In genomic region chr19:45643024-45643926, GRCh38 we compare ENCODE assay signal across 8 cellular contexts. TPM values are rescaled to one million over a fixed set of nuclear protein-coding genes. Genes with fewer than 3 reads are reported as not detected.
DNase-seq lines count a peak whose midpoint lies in the region; ATAC-seq and TF ChIP-seq lines count a peak whose summit lies in the region.

No MANE protein-coding gene starts in this region.

- no peaks in the 10 kb centered on the region for H3K36me3 Mint-ChIP-seq in progenitor cell of endocrine pancreas (ENCODE audit: insufficient read depth)

- H3K4me3 ChIP-seq in heart left ventricle = peak overlapping the region in 5 of 12 donors; percentile 24 to 62 (median 60)
- H3K4me3 ChIP-seq in vagina = peak overlapping the region in 1 of 2 donors; percentile 34

- H3K27ac ChIP-seq in heart left ventricle (peak overlapping the region in 2 of 12 donors; percentile 84 to 89), vagina (no peak overlapping the region)

- H3K36me3 ChIP-seq in heart left ventricle (no peaks in the 10 kb centered on the region), vagina (no peaks in the 10 kb centered on the region)

- DNase-seq in C1 segment of cervical spinal cord (lab: John Stamatoyannopoulos, UW) (peak in 13 of 14 donors; percentile 36 to 90 (median 77)), NCI-H1436 treated with DMSO at 0.1 percent for 48 hours (lab: John Stamatoyannopoulos, UW) (peak; percentile 56), T follicular helper cell (ENCODE audit: low read depth) (peak; percentile 75), heart left ventricle (peak; percentile 81 to 93 (median 85)), progenitor cell of endocrine pancreas (ENCODE audit: low spot score, unreplicated experiment) (peak; percentile 83), vagina (ENCODE audit: extremely low spot score in 2 of 2) (no peak)
- DNase-seq in activated naive CD8-positive, alpha-beta T cell treated with anti-CD3 and anti-CD28 coated beads, Interleukin-2, amount 50 U/mL, for 16 hours (ENCODE audit: low read depth, low spot score) = peak; percentile 89

- ATAC-seq in GM21717 (IDR thresholded peaks at IDR 0.05; ENCODE audit: unreplicated experiment) (peak; percentile 23), heart left ventricle (peak; percentile 46 to 62 (median 52))

- H3K4me1 Mint-ChIP-seq in progenitor cell of endocrine pancreas (ENCODE audit: low read depth) = peaks cover 23% of the 10 kb centered on the region

- peak overlapping the region; percentile 70 for H3K27ac Mint-ChIP-seq in progenitor cell of endocrine pancreas

- H3K4me1 ChIP-seq in heart left ventricle = peaks cover 0 to 65% (median 35%) of the 10 kb centered on the region in 12 donors
- H3K4me1 ChIP-seq in vagina = peaks cover 59% of the 10 kb centered on the region

- intact Hi-C loops in heart left ventricle (cut with DNase I) = loop anchor here (1.0 to 10.0 kb wide), 15 partner anchors 36 to 218 kb away; partner anchors contain the start of genes OPA3 (in 5 of the 10), PPM1N (in 2 of the 10), RTN2 (in 2 of the 10) and VASP (in 2 of the 10)
- intact Hi-C loops in vagina (cut with DNase I) = loop anchor here (5.0 kb wide), 1 partner anchor 36 kb away; no protein-coding TSS in a partner anchor

- no peaks in the 10 kb centered on the region for H3K9me3 ChIP-seq in heart left ventricle
- no peaks in the 10 kb centered on the region for H3K9me3 ChIP-seq in vagina

- H3K27me3 ChIP-seq in heart left ventricle = peaks cover 0 to 16% (median 0%) of the 10 kb centered on the region in 9 donors
- H3K27me3 ChIP-seq in vagina = no peaks in the 10 kb centered on the region

- TF ChIP-seq CTCF in heart left ventricle (IDR thresholded peaks at IDR 0.05) = peak; percentile 92 to 99 (median 98)
- peak; percentile 98 for TF ChIP-seq CTCF in progenitor cell of endocrine pancreas (IDR thresholded peaks at IDR 0.05; ENCODE audit: unreplicated experiment)
- TF ChIP-seq CTCF in vagina (IDR thresholded peaks at IDR 0.05) = peak; percentile 93 to 98 (median 96)

- TF ChIP-seq POLR2A in heart left ventricle (IDR thresholded peaks at IDR 0.05) = no peak
- TF ChIP-seq POLR2A in vagina (IDR thresholded peaks at IDR 0.05) = no peak

- peak overlapping the region; percentile 72 for H3K4me3 Mint-ChIP-seq in progenitor cell of endocrine pancreas (ENCODE audit: low read depth)

- peaks cover 6% of the 10 kb centered on the region for H3K9me3 Mint-ChIP-seq in progenitor cell of endocrine pancreas (ENCODE audit: low read depth)

- 11 to 14% (median 13%) methylated on average over 37 to 39 of the region's 39 CpGs for WGBS in heart left ventricle, 4 donors

- H3K27me3 Mint-ChIP-seq in progenitor cell of endocrine pancreas = peaks cover 14% of the 10 kb centered on the region

RNA-seq across cellular contexts. Expression of gene EML2, which starts 4.1 kb away (rescaled TPM):
- 10 to 100 TPM; 22.4 to 50.2 (median 44.1) TPM for total RNA-seq in heart left ventricle
- 10 to 100 TPM; 19.0 to 23.2 TPM for polyA plus RNA-seq in heart left ventricle
- total RNA-seq in progenitor cell of endocrine pancreas = 28.6 and 29.8 TPM in 2 replicates
- 74.9 TPM for total RNA-seq in vagina

RNA-seq across cellular contexts. Expression of gene GIPR, which starts 24.7 kb away (rescaled TPM):
- total RNA-seq in heart left ventricle = 1 to 10 TPM in 7 of 9 donors, under 1 TPM in 2; 0.64 to 7.1 (median 4.8) TPM
- polyA plus RNA-seq in heart left ventricle = 1 to 10 TPM; 1.9 to 8.1 TPM
- total RNA-seq in progenitor cell of endocrine pancreas = 26.4 and 27.2 TPM in 2 replicates
- 3.4 TPM for total RNA-seq in vagina

RNA-seq across cellular contexts. Expression of gene GPR4, which starts 41.3 kb away (rescaled TPM):
- total RNA-seq in heart left ventricle = 10 to 100 TPM in 3 of 9 donors, 1 to 10 TPM in 6; 2.7 to 36.0 (median 4.3) TPM
- 1 to 10 TPM; 5.1 to 6.9 TPM for polyA plus RNA-seq in heart left ventricle
- not detected in 2 replicates for total RNA-seq in progenitor cell of endocrine pancreas
- total RNA-seq in vagina = 3.4 TPM

RNA-seq across cellular contexts. Expression of gene SNRPD2, which starts 48.5 kb away (rescaled TPM):
- total RNA-seq in heart left ventricle (100 to 1,000 TPM; 149 to 343 (median 248) TPM), progenitor cell of endocrine pancreas (401 and 414 TPM in 2 replicates), vagina (180 TPM)
- 100 to 1,000 TPM; 318 to 343 TPM for polyA plus RNA-seq in heart left ventricle

RNA-seq across cellular contexts. Expression of gene QPCTL, which starts 49.2 kb away (rescaled TPM):
- 1 to 10 TPM; 1.5 to 5.5 (median 2.8) TPM for total RNA-seq in heart left ventricle
- 1 to 10 TPM; 2.9 to 4.5 TPM for polyA plus RNA-seq in heart left ventricle
- total RNA-seq in progenitor cell of endocrine pancreas = 9.0 and 10.8 TPM in 2 replicates
- total RNA-seq in vagina = 4.7 TPM

Comparison
In these comparisons a context has a peak if more than half of its experiments do, and no peak if none do; other contexts are left out.
1. DNase-seq: peak in C1 segment of cervical spinal cord (13 of 14), NCI-H1436 treated with DMSO at 0.1 percent for 48 hours (single experiment), T follicular helper cell (single experiment), activated naive CD8-positive, alpha-beta T cell treated with anti-CD3 and anti-CD28 coated beads, Interleukin-2, amount 50 U/mL, for 16 hours (single experiment), heart left ventricle (5 of 5) and progenitor cell of endocrine pancreas (single experiment); none in vagina (0 of 2).
2. Peak in every context shown above with its lines, with median percentiles within 50 percentile points of each other: CTCF ChIP-seq.